In the genomic region with DNA sequence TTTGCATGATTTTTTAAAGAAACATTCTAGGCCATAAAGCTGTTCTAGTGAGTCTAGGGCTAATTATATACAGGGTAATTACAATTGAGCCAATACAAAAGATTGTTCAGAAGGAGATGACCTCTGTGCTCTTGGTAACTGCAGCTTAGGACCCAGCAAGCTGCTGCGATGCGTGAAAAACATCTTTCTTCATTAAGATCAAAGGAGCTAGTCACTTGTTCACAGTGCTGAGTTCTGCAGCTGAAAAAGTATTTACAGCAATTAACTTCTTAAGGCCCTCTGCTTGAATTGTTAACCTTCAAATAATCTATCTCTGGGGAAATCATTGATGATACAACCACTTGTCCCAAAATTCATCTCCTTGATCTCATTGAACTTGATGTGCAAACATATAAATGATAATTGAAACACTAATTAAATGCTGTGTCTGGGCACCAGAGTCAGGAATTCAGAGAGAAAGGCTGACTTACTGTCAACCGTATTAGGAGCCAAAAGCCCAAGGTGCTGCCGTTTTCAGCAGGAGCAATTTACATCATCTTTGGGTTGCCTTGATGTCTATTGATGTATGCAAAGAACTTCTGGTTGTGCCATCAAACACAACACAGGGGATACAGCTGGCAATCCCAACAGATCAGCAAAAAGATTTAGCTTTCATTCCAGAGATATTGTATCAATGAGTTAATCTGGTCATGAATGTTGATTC, we compare ENCODE assay signal across 16 cellular contexts.
"Had no signal": no experiment of that assay in that cellular context is flagged by ENCODE, and none has a peak within 500 bp of the region (broad histone marks: within the 10 kb centered on the region; RNA-seq: fewer than 3 reads in every experiment).

No MANE protein-coding gene starts in this region.

- H3K4me3 ChIP-seq: left lung, upper lobe of left lung had no signal

- H3K27me3 ChIP-seq: left lung, upper lobe of left lung had no signal

- DNase-seq: activated CD8-positive, alpha-beta memory T cell treated with anti-CD3 and anti-CD28 coated beads for 24 hours; activated CD8-positive, alpha-beta memory T cell treated with anti-CD3 and anti-CD28 coated beads, Interleukin-2, amount 50 U/mL, for 4 hours; activated T-cell treated with anti-CD3 and anti-CD28 coated beads, Interleukin-2, amount 50 U/mL, for 24 hours; aorta; caudate nucleus; dermis blood vessel endothelial cell; effector memory CD4-positive, alpha-beta T cell; foreskin keratinocyte; kidney; left lung; naive thymus-derived CD8-positive, alpha-beta T cell; stimulated activated CD4-positive, alpha-beta T cell treated with anti-CD3 and anti-CD28 coated beads, Interleukin-2, amount 100 ng/mL, for 48 hours; stimulated activated naive CD4-positive, alpha-beta T cell treated with Interleukin-2 at 50 U/mL for 16 hours; upper lobe of left lung had no signal

- ATAC-seq: activated naive CD4-positive, alpha-beta T cell treated with anti-CD3 and anti-CD28 coated beads, Interleukin-2, amount 50 U/mL, for 72 hours; activated T-helper 17 cell treated with anti-CD3 and anti-CD28 coated beads, Interleukin-2, amount 50 U/mL, for 72 hours; foreskin keratinocyte; left lung had no signal

- H3K27ac ChIP-seq: foreskin keratinocyte, left lung, upper lobe of left lung had no signal

- H3K36me3 ChIP-seq: left lung, upper lobe of left lung had no signal

- H3K4me1 ChIP-seq: foreskin keratinocyte, left lung, upper lobe of left lung had no signal

- H3K9me3 ChIP-seq: left lung, upper lobe of left lung had no signal
